ENCODE assay signal across 8 cellular contexts in genomic region chr11:11849127-11849746, GRCh38. TPM values are rescaled to one million over a fixed set of nuclear protein-coding genes. Genes with fewer than 3 reads are reported as not detected.
DNase-seq lines count a peak whose midpoint lies in the region; ATAC-seq and TF ChIP-seq lines count a peak whose summit lies in the region.

No MANE protein-coding gene starts in this region.

- peak; percentile 74 for ATAC-seq in GM18517 (IDR thresholded peaks at IDR 0.05; ENCODE audit: unreplicated experiment)
- ATAC-seq in HG03025 (IDR thresholded peaks at IDR 0.05; ENCODE audit: low FRiP score, unreplicated experiment): peak; percentile 64
- ATAC-seq in activated CD4-positive, alpha-beta T cell treated with anti-CD3 and anti-CD28 coated beads for 36 hours: peak; percentile 80

- H3K36me3 Mint-ChIP-seq in activated CD4-positive, alpha-beta T cell treated with anti-CD3 and anti-CD28 coated beads for 36 hours (ENCODE audit: low read depth): peaks cover 12% of the 10 kb centered on the region

- no peaks in the 10 kb centered on the region for H3K9me3 Mint-ChIP-seq in activated CD4-positive, alpha-beta T cell treated with anti-CD3 and anti-CD28 coated beads for 36 hours (ENCODE audit: low read depth)

- no peaks in the 10 kb centered on the region for H3K27me3 Mint-ChIP-seq in activated CD4-positive, alpha-beta T cell treated with anti-CD3 and anti-CD28 coated beads for 36 hours

- intact Hi-C loops in activated CD4-positive, alpha-beta T cell treated with anti-CD3 and anti-CD28 coated beads for 36 hours (cut with DNase I, micrococcal nuclease): loop anchor here (1.0 to 10.0 kb wide), 6 partner anchors 50 to 1544 kb away; partner anchors contain the start of genes ADM (in 1 of the 2), AMPD3 (in 1 of the 2) and MICAL2 (in 1 of the 2)
- intact Hi-C loops in dorsolateral prefrontal cortex (cut with DNase I): loop anchor here in 1 of 2 donors (2.0 kb wide), 1 partner anchor 50 kb away; no protein-coding TSS in a partner anchor

- CTCF ChIA-PET in activated CD4-positive, alpha-beta T cell treated with anti-CD3 and anti-CD28 coated beads for 36 hours (lab: Charles Lee): interaction anchor here (0.6 to 2.4 kb wide), 26 partner anchors 8 to 915 kb away, joined by 3 to 14 read pairs (median 4); partner anchors contain the start of gene USP47

- TF ChIP-seq CTCF in AG09319 (IDR thresholded peaks at IDR 0.05; ENCODE audit: low read depth, low read length) (peak; percentile 49), dorsolateral prefrontal cortex (IDR thresholded peaks at IDR 0.05 in 54 of 56, conservative IDR thresholded peaks at IDR 0.05 in 2 of 56; ENCODE audit: low read depth in 1 of 56, partially characterized antibody in 56 of 56) (peak in 55 of 56 donors; percentile 35 to 77 (median 56))

- peak overlapping the region; percentile 51 for H3K27ac Mint-ChIP-seq in activated CD4-positive, alpha-beta T cell treated with anti-CD3 and anti-CD28 coated beads for 36 hours

- peak overlapping the region in 1 of 59 donors; percentile 3 for H3K4me3 ChIP-seq in dorsolateral prefrontal cortex

- peak overlapping the region; percentile 31 for H3K4me3 Mint-ChIP-seq in activated CD4-positive, alpha-beta T cell treated with anti-CD3 and anti-CD28 coated beads for 36 hours

- POLR2A ChIA-PET in activated CD4-positive, alpha-beta T cell treated with anti-CD3 and anti-CD28 coated beads for 36 hours (lab: Charles Lee): interaction anchor here (0.5 to 1.0 kb wide), 2 partner anchors 8 to 21 kb away, joined by 3 to 4 read pairs; no protein-coding TSS in a partner anchor

- H3K27me3 ChIP-seq in dorsolateral prefrontal cortex: no peaks in the 10 kb centered on the region

- H3K27ac ChIP-seq in dorsolateral prefrontal cortex: peak overlapping the region in 34 of 59 donors; percentile 0 to 70 (median 26)

- peaks cover 85% of the 10 kb centered on the region for H3K4me1 Mint-ChIP-seq in activated CD4-positive, alpha-beta T cell treated with anti-CD3 and anti-CD28 coated beads for 36 hours

- DNase-seq in AG09319 (ENCODE audit: extremely low read depth, low read depth) (no peak), NCI-H2196 treated with DMSO at 0.1 percent for 48 hours (lab: John Stamatoyannopoulos, UW; ENCODE audit: unreplicated experiment) (peak; percentile 57), dorsolateral prefrontal cortex (peak in 6 of 10 donors; percentile 17 to 58 (median 42)), midbrain (lab: John Stamatoyannopoulos, UW) (peak; percentile 52)
- DNase-seq in activated CD4-positive, alpha-beta T cell treated with anti-CD3 and anti-CD28 coated beads for 36 hours: peak; percentile 81
- peak; percentile 20 to 77 (median 58) for DNase-seq in stimulated activated naive CD4-positive, alpha-beta T cell (lab: John Stamatoyannopoulos, UW)

RNA-seq across cellular contexts. Expression of gene USP47, which starts 7.5 kb away (rescaled TPM):
- total RNA-seq in activated CD4-positive, alpha-beta T cell treated with anti-CD3 and anti-CD28 coated beads for 36 hours: 10 to 100 TPM; 43.3 to 56.3 TPM
- 10 to 100 TPM; 49.7 to 92.3 (median 69.2) TPM for total RNA-seq in dorsolateral prefrontal cortex
